19 cellular contexts compared by ENCODE assay signal in genomic region chr1:212259693-212260480, GRCh38.
"Had no signal": no experiment of that assay in that cellular context is flagged by ENCODE, and none has a peak within 500 bp of the region (broad histone marks: within the 10 kb centered on the region; RNA-seq: fewer than 3 reads in every experiment).

No MANE protein-coding gene starts in this region.

- FAIRE-seq: astrocyte, endothelial cell of umbilical vein had no signal

- DNase-seq: activated CD4-positive, alpha-beta T cell treated with anti-CD3 and anti-CD28 coated beads, Interleukin-2, amount 50 U/mL, for 1 hour; activated CD4-positive, CD25-positive, alpha-beta regulatory T cell; activated CD8-positive, alpha-beta memory T cell treated with anti-CD3 and anti-CD28 coated beads for 24 hours; activated gamma-delta T cell treated with Interleukin-2 at 50 U/mL for 16 hours; adrenal gland; effector memory CD4-positive, alpha-beta T cell; glutamatergic neuron; hypothalamus; islet precursor cell; stimulated activated CD4-positive, alpha-beta T cell treated with anti-CD3 and anti-CD28 coated beads, Interleukin-4, amount 100 ng/mL, for 1 hour; T-helper 1 cell; T-helper 9 cell had no signal

- H3K27ac Mint-ChIP-seq: dendritic cell treated with granulocyte-macrophage colony-stimulating factor and Interleukin-4, amounts not matched to agents 40 ng/mL and 50 ng/mL, for 4 days had no signal

- H3K9me3 Mint-ChIP-seq: dendritic cell treated with granulocyte-macrophage colony-stimulating factor and Interleukin-4, amounts not matched to agents 40 ng/mL and 50 ng/mL, for 4 days; neural crest cell had no signal

- H3K9me3 ChIP-seq: adrenal gland had no signal

- H3K36me3 ChIP-seq: adrenal gland had no signal

- H3K27me3 ChIP-seq: adrenal gland had no signal

- H3K27ac ChIP-seq: adrenal gland, SK-N-MC had no signal

- H3K4me3 ChIP-seq: adrenal gland, SK-N-MC, smooth muscle cell had no signal

- H3K4me1 ChIP-seq: adrenal gland had no signal

- H3K4me2 ChIP-seq: smooth muscle cell had no signal

- ATAC-seq: sciatic nerve had no signal

- H3K27me3 Mint-ChIP-seq: dendritic cell treated with granulocyte-macrophage colony-stimulating factor and Interleukin-4, amounts not matched to agents 40 ng/mL and 50 ng/mL, for 4 days had no signal

- H3K4me3 Mint-ChIP-seq: dendritic cell treated with granulocyte-macrophage colony-stimulating factor and Interleukin-4, amounts not matched to agents 40 ng/mL and 50 ng/mL, for 4 days; neural crest cell had no signal
